Comparison of ENCODE assay signal across 9 cellular contexts in genomic region chr4:152454398-152455011, GRCh38.
DNase-seq lines count a peak whose midpoint lies in the region; ATAC-seq, FAIRE-seq and TF ChIP-seq lines count a peak whose summit lies in the region.
"Had no signal": no experiment of that assay in that cellular context is flagged by ENCODE, and none has a peak within 500 bp of the region (broad histone marks: within the 10 kb centered on the region; RNA-seq: fewer than 3 reads in every experiment).

No MANE protein-coding gene starts in this region.

- H3K79me2 ChIP-seq in OCI-LY3 (ENCODE audit: low read length) (peaks cover 79% of the 10 kb centered on the region), endothelial cell of umbilical vein (ENCODE audit: control insufficient read depth, insufficient read depth, low read length) (peaks cover 40% of the 10 kb centered on the region)

- peaks cover 0 to 15% (median 0%) of the 10 kb centered on the region in 12 donors for H3K4me1 ChIP-seq in heart left ventricle
- peaks cover 31% of the 10 kb centered on the region for H3K4me1 ChIP-seq in OCI-LY3 (ENCODE audit: low read length)
- no peaks in the 10 kb centered on the region for H3K4me1 ChIP-seq in endothelial cell of umbilical vein (ENCODE audit: control insufficient read depth, extremely low read depth, insufficient read depth, low read length)
- H3K4me1 ChIP-seq in small intestine (ENCODE audit: control insufficient read depth in 2 of 2, insufficient read depth in 1 of 2, low read depth in 1 of 2, low read length in 1 of 2) = peaks cover 0 to 6% of the 10 kb centered on the region in 2 donors

- H3K27me3 Mint-ChIP-seq in activated CD4-positive, alpha-beta T cell treated with anti-CD3 and anti-CD28 coated beads for 36 hours = no peaks in the 10 kb centered on the region
- H3K27me3 Mint-ChIP-seq: activated naive CD4-positive, alpha-beta T cell treated with anti-CD3 and anti-CD28 coated beads, Interleukin-2, amount 50 U/mL, for 24 hours had no signal

- peaks cover 52% of the 10 kb centered on the region for H4K20me1 ChIP-seq in OCI-LY3 (ENCODE audit: insufficient read depth, low read length)
- H4K20me1 ChIP-seq in endothelial cell of umbilical vein (replicated peaks; ENCODE audit: control insufficient read depth, extremely low read depth, insufficient read depth, low read length) = no peaks in the 10 kb centered on the region

- H3K9me1 ChIP-seq in endothelial cell of umbilical vein (replicated peaks; ENCODE audit: control insufficient read depth, extremely low read depth, insufficient read depth, low read length) = no peaks in the 10 kb centered on the region

- H3K9ac ChIP-seq in OCI-LY3 (ENCODE audit: low read length) (no peak overlapping the region), endothelial cell of umbilical vein (replicated peaks; ENCODE audit: extremely low read depth, insufficient read depth, low read length) (no peak overlapping the region)

- H2AFZ ChIP-seq in OCI-LY3 (ENCODE audit: low read depth, low read length) (no peak overlapping the region), endothelial cell of umbilical vein (ENCODE audit: low read depth, low read length) (no peak overlapping the region)

- BruUV-seq in endothelial cell of umbilical vein (replicated peaks; lab: Mats Ljungman, UMichigan) = no TSS peak

- intact Hi-C loops in heart left ventricle (cut with DNase I) (loop anchor here in 4 of 10 donors (5.0 kb wide), 3 partner anchors 183 to 283 kb away; no protein-coding TSS in a partner anchor), left cardiac atrium (cut with DNase I) (loop anchor here in 1 of 2 donors (10.0 kb wide), 1 partner anchor 190 kb away; no protein-coding TSS in a partner anchor), endothelial cell of umbilical vein (cut with micrococcal nuclease) (loop anchor here (1.0 to 5.0 kb wide), 3 partner anchors 186 to 673 kb away; no protein-coding TSS in a partner anchor)
- intact Hi-C loops in activated CD4-positive, alpha-beta T cell treated with anti-CD3 and anti-CD28 coated beads for 36 hours (cut with DNase I, micrococcal nuclease) = loop anchor here (1.0 to 2.0 kb wide), 4 partner anchors 47 to 280 kb away; no protein-coding TSS in a partner anchor

- H3K4me3 Mint-ChIP-seq in activated CD4-positive, alpha-beta T cell treated with anti-CD3 and anti-CD28 coated beads for 36 hours = no peak overlapping the region
- H3K4me3 Mint-ChIP-seq: activated naive CD4-positive, alpha-beta T cell treated with anti-CD3 and anti-CD28 coated beads, Interleukin-2, amount 50 U/mL, for 24 hours had no signal

- DNase-seq in heart left ventricle = no peak
- no peak for DNase-seq in left cardiac atrium
- peak; percentile 38 for DNase-seq in endothelial cell of umbilical vein (ENCODE audit: low read depth, low spot score)
- DNase-seq in small intestine = no peak
- no peak for DNase-seq in activated CD4-positive, alpha-beta T cell treated with anti-CD3 and anti-CD28 coated beads for 36 hours

- H3K27me3 ChIP-seq in heart left ventricle (no peaks in the 10 kb centered on the region), OCI-LY3 (ENCODE audit: low read depth, low read length) (no peaks in the 10 kb centered on the region), endothelial cell of umbilical vein (ENCODE audit: control insufficient read depth in 2 of 2, insufficient read depth in 2 of 2, low read length in 2 of 2) (no peaks in the 10 kb centered on the region), small intestine (ENCODE audit: control insufficient read depth in 2 of 2, insufficient read depth in 2 of 2, low read length in 2 of 2) (no peaks in the 10 kb centered on the region)

- H3K36me3 Mint-ChIP-seq in activated CD4-positive, alpha-beta T cell treated with anti-CD3 and anti-CD28 coated beads for 36 hours (ENCODE audit: low read depth) = no peaks in the 10 kb centered on the region

- ATAC-seq in heart left ventricle = no peak
- ATAC-seq in left cardiac atrium = no peak
- no peak for ATAC-seq in activated CD4-positive, alpha-beta T cell treated with anti-CD3 and anti-CD28 coated beads for 36 hours
- ATAC-seq in GM21423 (IDR thresholded peaks at IDR 0.05; ENCODE audit: unreplicated experiment) = no peak
- ATAC-seq in GM19467 (IDR thresholded peaks at IDR 0.05; ENCODE audit: unreplicated experiment) = no peak

- H3K9me3 ChIP-seq in heart left ventricle (no peaks in the 10 kb centered on the region), OCI-LY3 (ENCODE audit: insufficient read depth, low read length) (no peaks in the 10 kb centered on the region), endothelial cell of umbilical vein (replicated peaks; ENCODE audit: control insufficient read depth, insufficient read depth, low read length) (no peaks in the 10 kb centered on the region), small intestine (ENCODE audit: control insufficient read depth, low read depth) (no peaks in the 10 kb centered on the region)

- TF ChIP-seq CTCF in heart left ventricle (IDR thresholded peaks at IDR 0.05) (peak; percentile 27 to 70 (median 54)), OCI-LY3 (IDR thresholded peaks at IDR 0.05; ENCODE audit: low read depth, low read length) (peak; percentile 93), endothelial cell of umbilical vein (IDR thresholded peaks at IDR 0.05; ENCODE audit: extremely low read depth in 1 of 2, insufficient read depth in 1 of 2, low read depth in 1 of 2, low read length in 2 of 2) (peak; percentile 30 to 35)

- FAIRE-seq in endothelial cell of umbilical vein (lab: Jason Lieb, UNC) (no peak), small intestine (lab: Jason Lieb, UNC) (peak; percentile 90)

- peaks cover 34% of the 10 kb centered on the region for H3K4me1 Mint-ChIP-seq in activated CD4-positive, alpha-beta T cell treated with anti-CD3 and anti-CD28 coated beads for 36 hours

- H3K4me2 ChIP-seq in OCI-LY3 (ENCODE audit: low read length) (no peak overlapping the region), endothelial cell of umbilical vein (ENCODE audit: insufficient read depth, low read length) (no peak overlapping the region)

- H3K4me3 ChIP-seq in heart left ventricle = no peak overlapping the region
- H3K4me3 ChIP-seq in OCI-LY3 (ENCODE audit: low read length) = no peak overlapping the region
- H3K4me3 ChIP-seq in endothelial cell of umbilical vein (replicated peaks in 1 of 3; ENCODE audit: insufficient read depth in 1 of 3, low read depth in 1 of 3, low read length in 3 of 3) = no peak overlapping the region
- no peak overlapping the region for H3K4me3 ChIP-seq in small intestine (ENCODE audit: low read depth in 1 of 2, low read length in 2 of 2)

- CTCF ChIA-PET in endothelial cell of umbilical vein (lab: Charles Lee) = interaction anchor here (0.5 to 3.6 kb wide), 52 partner anchors 9 to 673 kb away, joined by 3 to 63 read pairs (median 4); partner anchors contain the start of genes FBXW7 and TMEM154
- CTCF ChIA-PET in activated CD4-positive, alpha-beta T cell treated with anti-CD3 and anti-CD28 coated beads for 36 hours (lab: Charles Lee) = interaction anchor here (0.7 to 3.7 kb wide), 13 partner anchors 9 to 281 kb away, joined by 3 to 20 read pairs (median 4); no protein-coding TSS in a partner anchor

- no peak overlapping the region for H3K27ac ChIP-seq in heart left ventricle
- no peak overlapping the region for H3K27ac ChIP-seq in OCI-LY3 (ENCODE audit: low read length)
- H3K27ac ChIP-seq in endothelial cell of umbilical vein (ENCODE audit: insufficient read depth, low read depth, low read length) = no peak overlapping the region
- no peak overlapping the region for H3K27ac ChIP-seq in small intestine (ENCODE audit: low read depth in 1 of 2, low read length in 1 of 2)

- no peaks in the 10 kb centered on the region for H3K9me3 Mint-ChIP-seq in activated CD4-positive, alpha-beta T cell treated with anti-CD3 and anti-CD28 coated beads for 36 hours (ENCODE audit: low read depth)
- H3K9me3 Mint-ChIP-seq: activated naive CD4-positive, alpha-beta T cell treated with anti-CD3 and anti-CD28 coated beads, Interleukin-2, amount 50 U/mL, for 24 hours had no signal

- dilution Hi-C loops in endothelial cell of umbilical vein (cut with MboI; ENCODE audit: extremely low pct_ligation_motif_present, low sequenced_read_pairs) = no loop called here

- POLR2A ChIA-PET in endothelial cell of umbilical vein (lab: Charles Lee) = no interaction called here
- POLR2A ChIA-PET in activated CD4-positive, alpha-beta T cell treated with anti-CD3 and anti-CD28 coated beads for 36 hours (lab: Charles Lee) = no interaction called here

- H3K36me3 ChIP-seq in heart left ventricle (no peaks in the 10 kb centered on the region), OCI-LY3 (replicated peaks; ENCODE audit: low read depth, low read length) (no peaks in the 10 kb centered on the region), endothelial cell of umbilical vein (ENCODE audit: control insufficient read depth in 2 of 2, extremely low read depth in 1 of 2, insufficient read depth in 2 of 2, low read length in 2 of 2) (no peaks in the 10 kb centered on the region), small intestine (ENCODE audit: control insufficient read depth in 2 of 2, insufficient read depth in 2 of 2, low read length in 2 of 2) (no peaks in the 10 kb centered on the region)

- TF ChIP-seq POLR2A in heart left ventricle (IDR thresholded peaks at IDR 0.05) (no peak), endothelial cell of umbilical vein (IDR thresholded peaks at IDR 0.05; ENCODE audit: low read depth, low read length) (no peak)

- no peak overlapping the region for H3K27ac Mint-ChIP-seq in activated CD4-positive, alpha-beta T cell treated with anti-CD3 and anti-CD28 coated beads for 36 hours
- H3K27ac Mint-ChIP-seq: activated naive CD4-positive, alpha-beta T cell treated with anti-CD3 and anti-CD28 coated beads, Interleukin-2, amount 50 U/mL, for 24 hours had no signal

TF ChIP-seq in endothelial cell of umbilical vein, 7 proteins besides CTCF, POLR2A, EP300 and RAD21:
- TF ChIP-seq GATA2 (IDR thresholded peaks at IDR 0.05; ENCODE audit: insufficient read depth, insufficient read length, low read depth, low read length) (no peak), JUN (IDR thresholded peaks at IDR 0.05; ENCODE audit: borderline replicate concordance, insufficient read depth, insufficient read length, low read depth) (no peak), EZH2 (IDR thresholded peaks at IDR 0.05; ENCODE audit: borderline replicate concordance, low read depth, low read length, severe bottlenecking) (no peak), MYC (IDR thresholded peaks at IDR 0.05; ENCODE audit: low read depth, low read length) (no peak), POLR2AphosphoS5 (IDR thresholded peaks at IDR 0.05; ENCODE audit: insufficient read depth, low read depth, low read length) (no peak), FOS (IDR thresholded peaks at IDR 0.05; ENCODE audit: borderline replicate concordance, insufficient read depth, low read length) (no peak)
- TF ChIP-seq, protein P1, sequence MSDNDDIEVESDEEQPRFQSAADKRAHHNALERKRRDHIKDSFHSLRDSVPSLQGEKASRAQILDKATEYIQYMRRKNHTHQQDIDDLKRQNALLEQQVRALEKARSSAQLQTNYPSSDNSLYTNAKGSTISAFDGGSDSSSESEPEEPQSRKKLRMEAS (IDR thresholded peaks at IDR 0.05; ENCODE audit: insufficient read depth, insufficient read length) = no peak

Comparison
In these comparisons a context has a peak if more than half of its experiments do, and no peak if none do; other contexts are left out.
1. CTCF ChIP-seq: peak in every context shown above with its lines; median percentile 93 in OCI-LY3; 54 in heart left ventricle; 32 in endothelial cell of umbilical vein.